Comparison of ENCODE assay signal across 8 cellular contexts in the genomic region with DNA sequence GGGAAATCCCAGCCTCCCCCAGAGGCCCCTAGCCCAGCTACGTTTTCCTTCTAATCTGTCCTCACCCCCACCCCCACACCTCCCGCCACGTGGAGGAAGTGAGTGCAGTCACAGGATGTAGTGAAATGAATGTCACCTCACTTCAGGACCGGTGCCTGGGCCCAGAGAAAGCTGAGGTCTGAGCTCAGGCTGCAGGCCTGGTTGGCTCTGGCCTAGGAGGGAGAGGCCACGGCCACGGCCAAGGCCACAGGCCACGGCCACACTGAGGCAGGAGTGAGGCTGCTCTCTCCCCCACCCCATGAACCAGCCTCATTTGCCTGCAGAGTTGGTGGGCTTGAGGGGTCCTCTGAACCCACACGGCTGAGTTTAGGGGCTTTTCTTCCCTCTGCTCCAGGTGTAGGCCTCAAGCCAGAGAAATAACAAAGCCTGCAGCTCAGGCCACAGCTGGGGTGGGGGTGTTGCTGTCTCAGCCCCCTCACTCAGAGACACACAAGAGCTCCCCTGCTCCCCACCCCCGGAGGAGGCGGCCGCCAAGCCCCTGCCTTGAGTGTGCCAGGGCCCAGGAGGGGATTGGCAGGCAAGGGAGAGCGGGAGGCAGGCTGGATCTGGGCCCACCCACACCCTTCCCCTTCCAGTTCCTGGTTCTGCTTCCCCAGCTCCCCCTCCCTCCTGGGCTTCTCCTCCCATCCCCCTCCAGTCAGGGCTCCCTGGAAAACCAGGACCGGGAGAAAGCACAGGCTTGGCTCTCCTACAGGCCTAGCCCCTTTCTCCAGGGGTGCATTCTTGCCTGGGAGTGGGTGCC. TPM values are rescaled to one million over a fixed set of nuclear protein-coding genes. Genes with fewer than 3 reads are reported as not detected.
A peak's percentile ranks its signal among the peaks of the same experiment; 100 is the strongest.
DNase-seq lines count a peak whose midpoint lies in the region; ATAC-seq, FAIRE-seq and TF ChIP-seq lines count a peak whose summit lies in the region.

No MANE protein-coding gene starts in this region.

- TF ChIP-seq CTCF in HL-60 (IDR thresholded peaks at IDR 0.05; ENCODE audit: insufficient read depth, low read length) (no peak), K562 (IDR thresholded peaks at IDR 0.05 in 2 of 3, conservative IDR thresholded peaks at IDR 0.05 in 1 of 3; ENCODE audit: insufficient read depth in 2 of 3, low read depth in 1 of 3, low read length in 3 of 3) (no peak)

- intact Hi-C loops in K562 (cut with micrococcal nuclease) = no loop called here

- no peaks in the 10 kb centered on the region for H3K9me1 ChIP-seq in K562 (ENCODE audit: control insufficient read depth, insufficient read depth, low read length)

- H3K79me2 ChIP-seq in K562 (ENCODE audit: control insufficient read depth, insufficient read depth, low read length) = no peaks in the 10 kb centered on the region

- no peak for TF ChIP-seq EP300 in K562 (IDR thresholded peaks at IDR 0.05; ENCODE audit: low read length)

- peak overlapping the region; percentile 24 for H3K4me3 Mint-ChIP-seq in memory B cell

- no peak for TF ChIP-seq RAD21 in K562 (CRISPR knock-in tag; conservative IDR thresholded peaks at IDR 0.05 in 1 of 2, IDR thresholded peaks at IDR 0.05 in 1 of 2)

- no peaks in the 10 kb centered on the region for H3K36me3 Mint-ChIP-seq in memory B cell

- WGBS in K562 (ENCODE audit: insufficient coverage, low coverage, missing lambda C conversion rate) = 34% methylated on average over 8 of the region's 13 CpGs

- H2AFZ ChIP-seq in K562 (ENCODE audit: low read depth, low read length) = no peak overlapping the region

- H3K4me3 ChIP-seq in HL-60 (replicated peaks; ENCODE audit: insufficient read depth, low read length) (no peak overlapping the region), K562 (no peak overlapping the region)

- POLR2A ChIA-PET in K562 (lab: Yijun Ruan, JAX) = interaction anchor here (0.6 to 1.1 kb wide), 2 partner anchors 12 to 398 kb away, joined by 3 to 10 read pairs; no protein-coding TSS in a partner anchor

- H3K9ac ChIP-seq in K562 (ENCODE audit: insufficient read depth in 1 of 2, low read depth in 2 of 2, low read length in 2 of 2) = no peak overlapping the region

- no peak overlapping the region for H3K27ac Mint-ChIP-seq in memory B cell

- no TSS peak for BruUV-seq in K562 (replicated peaks; lab: Mats Ljungman, UMichigan)

- in situ Hi-C loops in K562 (cut with MboI) = no loop called here

- H3K9me3 Mint-ChIP-seq in memory B cell = no peaks in the 10 kb centered on the region

- H3K9me3 ChIP-seq in K562 (replicated peaks; ENCODE audit: control insufficient read depth, insufficient read depth, low read depth, low read length) = no peaks in the 10 kb centered on the region

- no peak overlapping the region for H3K4me2 ChIP-seq in K562 (ENCODE audit: insufficient read depth, low read length)

- DNase-seq in activated gamma-delta T cell treated with Interleukin-2 at 50 U/mL for 16 hours (peak; percentile 65), activated gamma-delta T cell (lab: John Stamatoyannopoulos, UW) (no peak), HL-60 (ENCODE audit: low read depth in 1 of 2, low spot score in 1 of 2) (peak; percentile 62 to 74), T-helper 9 cell (peak; percentile 57), K562 (ENCODE audit: extremely low read depth in 1 of 4, low spot score in 3 of 4) (peak in 1 of 4 experiments; percentile 33), memory B cell (ENCODE audit: low spot score in 2 of 2) (no peak)
- peak; percentile 86 to 92 for DNase-seq in stimulated activated CD8-positive, alpha-beta memory T cell treated with anti-CD3 and anti-CD28 coated beads, Interleukin-2, amount 100 ng/mL, for 48 hours (ENCODE audit: low read depth in 2 of 2)

- no peaks in the 10 kb centered on the region for H3K27me3 ChIP-seq in HL-60 (ENCODE audit: insufficient read depth, poor library complexity, severe bottlenecking)
- peaks cover 16 to 35% of the 10 kb centered on the region in 2 experiments for H3K27me3 ChIP-seq in K562 (ENCODE audit: control insufficient read depth in 2 of 2, insufficient read depth in 2 of 2, low read length in 2 of 2)

- no peaks in the 10 kb centered on the region for H3K27me3 Mint-ChIP-seq in memory B cell

- peak overlapping the region; percentile 73 for H3K27ac ChIP-seq in HL-60 (replicated peaks)
- no peak overlapping the region for H3K27ac ChIP-seq in K562 (ENCODE audit: extremely low read depth, low read depth, low read length)

- CTCF ChIA-PET in K562 (lab: Yijun Ruan, JAX; ENCODE audit: low intra/inter-chr PET ratio) = no interaction called here

- no peak for FAIRE-seq in K562 (lab: Jason Lieb, UNC)

- no peaks in the 10 kb centered on the region for H3K36me3 ChIP-seq in K562 (ENCODE audit: control insufficient read depth, insufficient read depth, low read length)

- TF ChIP-seq POLR2A in K562 (conservative IDR thresholded peaks at IDR 0.05) = no peak

- peaks cover 19% of the 10 kb centered on the region for H3K4me1 Mint-ChIP-seq in memory B cell

- peaks cover 9% of the 10 kb centered on the region for H4K20me1 ChIP-seq in K562 (replicated peaks; ENCODE audit: control insufficient read depth, insufficient read depth, low read length)

- peaks cover 0 to 37% of the 10 kb centered on the region in 2 experiments; a peak in 2 of 5 replicates for H3K4me1 ChIP-seq in K562 (replicated peaks in 1 of 2; ENCODE audit: control insufficient read depth in 2 of 2, insufficient read depth in 2 of 2, low read length in 2 of 2)

- ATAC-seq in K562 (no peak), memory B cell (ENCODE audit: low read depth) (peak; percentile 91), GM21360 (IDR thresholded peaks at IDR 0.05; ENCODE audit: unreplicated experiment) (no peak)

TF ChIP-seq in K562, 482 proteins besides CTCF, POLR2A, EP300 and RAD21 (continues in another document):
- TF ChIP-seq RBFOX2 (IDR thresholded peaks at IDR 0.05; ENCODE audit: low read depth, low read length) = 0 out of 2 replicates have a peak, but pooled peaks have one; percentile 0
- TF ChIP-seq STAT5B (CRISPR knock-in tag; IDR thresholded peaks at IDR 0.05) = no peak
- TF ChIP-seq, protein P1, sequence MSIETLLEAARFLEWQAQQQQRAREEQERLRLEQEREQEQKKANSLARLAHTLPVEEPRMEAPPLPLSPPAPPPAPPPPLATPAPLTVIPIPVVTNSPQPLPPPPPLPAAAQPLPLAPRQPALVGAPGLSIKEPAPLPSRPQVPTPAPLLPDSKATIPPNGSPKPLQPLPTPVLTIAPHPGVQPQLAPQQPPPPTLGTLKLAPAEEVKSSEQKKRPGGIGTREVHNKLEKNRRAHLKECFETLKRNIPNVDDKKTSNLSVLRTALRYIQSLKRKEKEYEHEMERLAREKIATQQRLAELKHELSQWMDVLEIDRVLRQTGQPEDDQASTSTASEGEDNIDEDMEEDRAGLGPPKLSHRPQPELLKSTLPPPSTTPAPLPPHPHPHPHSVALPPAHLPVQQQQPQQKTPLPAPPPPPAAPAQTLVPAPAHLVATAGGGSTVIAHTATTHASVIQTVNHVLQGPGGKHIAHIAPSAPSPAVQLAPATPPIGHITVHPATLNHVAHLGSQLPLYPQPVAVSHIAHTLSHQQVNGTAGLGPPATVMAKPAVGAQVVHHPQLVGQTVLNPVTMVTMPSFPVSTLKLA (conservative IDR thresholded peaks at IDR 0.05) = 0 out of 4 replicates have a peak, but pooled peaks of 1 of the 2 experiments have one; percentile 19

RNA-seq across cellular contexts. Expression of a gene that starts 27.0 kb away (rescaled TPM):
- total RNA-seq in K562 (2011; cell fraction: chromatin; rRNA removed; ENCODE audit: low replicate concordance) = 17.3 and 36.0 TPM in 2 replicates
- 20.7 and 22.2 TPM in 2 replicates for total RNA-seq in K562 (2011; cell fraction: nucleolus; rRNA removed)
- total RNA-seq in K562 (2011; cell fraction: nucleoplasm; rRNA removed) = 15.0 and 23.5 TPM in 2 replicates
- 6.3 and 7.0 TPM in 2 replicates for total RNA-seq in K562 (2014; rRNA removed)
- total RNA-seq in K562 (2014; rRNA removed; fragmentation: Illumina TruSeq; extraction: Trizol) = 3.7 and 4.4 TPM in 2 replicates
- total RNA-seq in K562 (2015; rRNA removed; fragmentation: Illumina TruSeq; extraction: Trizol) = 4.5 and 5.0 TPM in 2 replicates
- total RNA-seq in K562 (2021) = 13.5 and 16.0 TPM in 2 replicates
- 4.6 and 4.8 TPM in 2 replicates for polyA plus RNA-seq in K562 (2011; rRNA removed)
- 5.2 TPM in 2 replicates for polyA plus RNA-seq in K562 (2011; cell fraction: cytosol; rRNA removed)
- 13.6 and 23.1 TPM in 2 replicates for polyA plus RNA-seq in K562 (2011; cell fraction: nucleus; rRNA removed)
- polyA plus RNA-seq in K562 (2012) = 7.3 and 8.9 TPM in 2 replicates
- polyA plus RNA-seq in K562 (2014; fragmentation: Illumina TruSeq; extraction: Trizol) = 5.9 and 6.1 TPM in 2 replicates
- polyA plus RNA-seq in K562 (2014; fragmentation: Nextera tagmentation; extraction: Ambion mirVana) = 1 to 10 TPM; 3.0 to 8.7 TPM
- 6.2 and 9.4 TPM in 2 replicates for polyA plus RNA-seq in K562 (2014; rRNA removed)
- 7.9 and 9.0 TPM in 2 replicates for polyA minus RNA-seq in K562 (2011; rRNA and poly(A)+ RNA removed)
- 10.6 and 17.4 TPM in 2 replicates for polyA minus RNA-seq in K562 (2011; cell fraction: cytosol; rRNA and poly(A)+ RNA removed)
- 9.6 and 10.0 TPM in 2 replicates for polyA minus RNA-seq in K562 (2011; cell fraction: nucleus; rRNA and poly(A)+ RNA removed)

Comparison
In these comparisons a context has a peak if more than half of its experiments do, and no peak if none do; other contexts are left out.
1. DNase-seq: peak in activated gamma-delta T cell treated with Interleukin-2 at 50 U/mL for 16 hours (single experiment), HL-60 (2 of 2), T-helper 9 cell (single experiment) and stimulated activated CD8-positive, alpha-beta memory T cell treated with anti-CD3 and anti-CD28 coated beads, Interleukin-2, amount 100 ng/mL, for 48 hours (2 of 2); none in activated gamma-delta T cell (single experiment) and memory B cell (0 of 2).